Comparison of ENCODE assay signal across 8 cellular contexts in the genomic region with DNA sequence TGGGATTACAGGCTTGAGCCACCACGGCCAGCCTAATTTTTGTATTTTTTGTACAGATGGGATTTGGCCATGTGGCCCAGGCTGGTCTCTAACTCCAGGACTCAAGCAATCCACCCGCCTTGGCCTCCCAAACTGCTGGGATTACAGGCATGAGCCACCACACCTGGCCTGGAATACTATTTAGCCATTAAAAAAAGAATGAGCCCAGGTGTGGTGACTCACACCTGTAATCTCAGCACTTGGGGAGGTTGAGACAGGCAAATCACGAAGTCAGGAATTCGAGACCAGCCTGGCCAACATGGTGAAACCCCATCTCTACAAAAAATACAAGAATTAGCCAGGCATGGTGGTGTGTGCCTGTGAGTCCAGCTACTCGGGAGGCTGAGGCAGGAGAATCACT. TPM values are rescaled to one million over a fixed set of nuclear protein-coding genes. Genes with fewer than 3 reads are reported as not detected.
"Had no signal": no experiment of that assay in that cellular context is flagged by ENCODE, and none has a peak within 500 bp of the region (broad histone marks: within the 10 kb centered on the region; RNA-seq: fewer than 3 reads in every experiment).

No MANE protein-coding gene starts in this region.

RNA-seq across cellular contexts. Expression of gene ACER1, which starts 17.8 kb away (rescaled TPM):
- total RNA-seq: temporal lobe, thoracic aorta, tibial nerve, upper lobe of left lung, upper lobe of right lung, ureter, urinary bladder, vagina had no signal
